In the genomic region with DNA sequence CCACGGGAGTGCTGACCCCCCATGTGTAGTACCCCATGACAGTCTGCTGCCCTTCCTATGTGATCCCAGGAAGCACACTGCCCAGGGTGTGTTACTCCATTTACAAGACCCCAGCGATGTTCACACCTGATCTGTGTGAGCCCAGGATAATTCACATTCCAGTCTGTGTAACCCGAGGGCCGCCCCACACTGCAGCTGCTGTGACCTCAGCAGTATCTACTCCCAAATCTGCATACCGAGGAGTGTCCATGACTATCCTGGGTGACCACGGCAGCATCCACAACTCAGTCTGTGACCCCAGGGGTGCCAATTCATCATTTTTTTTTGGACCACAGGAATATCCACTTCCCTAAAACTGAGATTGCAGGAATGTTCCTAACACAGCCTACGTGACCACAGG, we compare ENCODE assay signal across 1 cellular context.
TF ChIP-seq lines count a peak whose summit lies in the region.

No MANE protein-coding gene starts in this region.

TF ChIP-seq in K562, 482 proteins besides CTCF, POLR2A, EP300 and RAD21:
- peak; percentile 67 for TF ChIP-seq SPI1 (IDR thresholded peaks at IDR 0.05; ENCODE audit: borderline replicate concordance, low read depth, low read length)
- no peak for TF ChIP-seq CSDE1 (IDR thresholded peaks at IDR 0.05)
TF ChIP-seq in K562: peak in this region for 1.
